ENCODE assay signal across 9 cellular contexts in genomic region chr6:142913511-142914047, GRCh38. TPM values are rescaled to one million over a fixed set of nuclear protein-coding genes. Genes with fewer than 3 reads are reported as not detected.
DNase-seq lines count a peak whose midpoint lies in the region; ATAC-seq and TF ChIP-seq lines count a peak whose summit lies in the region.
"Had no signal": no experiment of that assay in that cellular context is flagged by ENCODE, and none has a peak within 500 bp of the region (broad histone marks: within the 10 kb centered on the region; RNA-seq: fewer than 3 reads in every experiment).

No MANE protein-coding gene starts in this region.

- H3K27ac ChIP-seq in uterus (no peak overlapping the region), colonic mucosa (no peak overlapping the region)
- H3K27ac ChIP-seq: HL-60 had no signal

- H3K4me3 ChIP-seq in uterus (no peak overlapping the region), colonic mucosa (no peak overlapping the region)

- peak; percentile 48 for TF ChIP-seq POLR2A in GM18505 (IDR thresholded peaks at IDR 0.05; ENCODE audit: borderline replicate concordance, extremely low read depth, insufficient read depth, insufficient read length)
- TF ChIP-seq POLR2A in uterus (IDR thresholded peaks at IDR 0.05): no peak

- POLR2A ChIA-PET in activated naive CD8-positive, alpha-beta T cell treated with anti-CD3 and anti-CD28 coated beads, Interleukin-2, amount 10 ng/mL, durations not matched to agents 7 days and 5 days (lab: Charles Lee): interaction anchor here (0.7 to 7.6 kb wide), 6 partner anchors 8 to 33 kb away, joined by 3 to 61 read pairs (median 4); partner anchors contain the start of gene HIVEP2

- H3K4me3 Mint-ChIP-seq in activated naive CD8-positive, alpha-beta T cell treated with anti-CD3 and anti-CD28 coated beads, Interleukin-2, amount 10 ng/mL, durations not matched to agents 7 days and 5 days: peak overlapping the region; percentile 76

- H3K27me3 ChIP-seq in uterus (no peaks in the 10 kb centered on the region), colonic mucosa (no peaks in the 10 kb centered on the region)

- H3K9me3 Mint-ChIP-seq in activated naive CD8-positive, alpha-beta T cell treated with anti-CD3 and anti-CD28 coated beads, Interleukin-2, amount 10 ng/mL, durations not matched to agents 7 days and 5 days: no peaks in the 10 kb centered on the region

- H3K36me3 Mint-ChIP-seq in activated naive CD8-positive, alpha-beta T cell treated with anti-CD3 and anti-CD28 coated beads, Interleukin-2, amount 10 ng/mL, durations not matched to agents 7 days and 5 days: peaks cover 9% of the 10 kb centered on the region

- no peaks in the 10 kb centered on the region for H3K9me3 ChIP-seq in uterus
- H3K9me3 ChIP-seq in colonic mucosa: no peaks in the 10 kb centered on the region

- H3K4me1 ChIP-seq in uterus (no peaks in the 10 kb centered on the region), colonic mucosa (no peaks in the 10 kb centered on the region)

- peaks cover 63% of the 10 kb centered on the region for H3K4me1 Mint-ChIP-seq in activated naive CD8-positive, alpha-beta T cell treated with anti-CD3 and anti-CD28 coated beads, Interleukin-2, amount 10 ng/mL, durations not matched to agents 7 days and 5 days

- TF ChIP-seq CTCF in uterus (IDR thresholded peaks at IDR 0.05): no peak
- TF ChIP-seq CTCF in colonic mucosa (IDR thresholded peaks at IDR 0.05): no peak

- DNase-seq in SIG-M5 (lab: John Stamatoyannopoulos, UW): peak; percentile 54
- peak; percentile 69 for DNase-seq in activated naive CD8-positive, alpha-beta T cell treated with anti-CD3 and anti-CD28 coated beads, Interleukin-2, amount 10 ng/mL, durations not matched to agents 7 days and 5 days
- DNase-seq in stimulated activated CD8-positive, alpha-beta memory T cell treated with anti-CD3 and anti-CD28 coated beads, Interleukin-7, amount 100 ng/mL, for 4 hours (ENCODE audit: low read depth in 2 of 2): peak; percentile 61 to 67
- DNase-seq in uterus: no peak
- DNase-seq in HK-2 (ENCODE audit: unreplicated experiment): no peak
- DNase-seq in colonic mucosa: no peak

- intact Hi-C loops in uterus (cut with DNase I; ENCODE audit: low total_unique reads) (no loop called here), colonic mucosa (cut with DNase I) (no loop called here)

- H3K9ac ChIP-seq in colonic mucosa (ENCODE audit: low read depth in 2 of 2, low read length in 2 of 2): no peak overlapping the region

- H3K27ac Mint-ChIP-seq in activated naive CD8-positive, alpha-beta T cell treated with anti-CD3 and anti-CD28 coated beads, Interleukin-2, amount 10 ng/mL, durations not matched to agents 7 days and 5 days: peak overlapping the region; percentile 93

- H3K27me3 Mint-ChIP-seq in activated naive CD8-positive, alpha-beta T cell treated with anti-CD3 and anti-CD28 coated beads, Interleukin-2, amount 10 ng/mL, durations not matched to agents 7 days and 5 days: no peaks in the 10 kb centered on the region

- peak; percentile 92 for ATAC-seq in GM18505 (IDR thresholded peaks at IDR 0.05; ENCODE audit: unreplicated experiment)
- peak; percentile 95 for ATAC-seq in HG02763 (IDR thresholded peaks at IDR 0.05; ENCODE audit: unreplicated experiment)
- ATAC-seq in activated naive CD8-positive, alpha-beta T cell treated with anti-CD3 and anti-CD28 coated beads, Interleukin-2, amount 10 ng/mL, durations not matched to agents 7 days and 5 days (ENCODE audit: low read depth): peak; percentile 94

- no peaks in the 10 kb centered on the region for H3K36me3 ChIP-seq in uterus
- H3K36me3 ChIP-seq in colonic mucosa: no peaks in the 10 kb centered on the region

RNA-seq across cellular contexts. Expression of gene HIVEP2, which starts 31.4 kb away (rescaled TPM):
- total RNA-seq in activated naive CD8-positive, alpha-beta T cell treated with anti-CD3 and anti-CD28 coated beads, Interleukin-2, amount 10 ng/mL, durations not matched to agents 7 days and 5 days: 10 to 100 TPM; 45.8 to 49.7 TPM
- total RNA-seq in uterus (10 to 100 TPM; 11.0 to 24.7 (median 19.8) TPM), colonic mucosa (10 to 100 TPM in 1 of 2 donors, 1 to 10 TPM in 1; 5.3 to 15.2 TPM)

Comparison
In these comparisons a context has a peak if more than half of its experiments do, and no peak if none do; other contexts are left out.
1. DNase-seq: peak in SIG-M5 (single experiment), activated naive CD8-positive, alpha-beta T cell treated with anti-CD3 and anti-CD28 coated beads, Interleukin-2, amount 10 ng/mL, durations not matched to agents 7 days and 5 days (single experiment) and stimulated activated CD8-positive, alpha-beta memory T cell treated with anti-CD3 and anti-CD28 coated beads, Interleukin-7, amount 100 ng/mL, for 4 hours (2 of 2); none in uterus (0 of 2), HK-2 (single experiment) and colonic mucosa (single experiment).
2. Peak in every context shown above with its lines, with median percentiles within 50 percentile points of each other: ATAC-seq.